In genomic region chr5:23033864-23034263, GRCh38 we compare ENCODE assay signal across 7 cellular contexts.
"Had no signal": no experiment of that assay in that cellular context is flagged by ENCODE, and none has a peak within 500 bp of the region (broad histone marks: within the 10 kb centered on the region; RNA-seq: fewer than 3 reads in every experiment).

No MANE protein-coding gene starts in this region.

- FAIRE-seq: G401.6, GM12891, GM12892, GM18507, GM19239 had no signal

- DNase-seq: GDM1, GF-D8 had no signal
